ENCODE assay signal across 26 cellular contexts in the genomic region with DNA sequence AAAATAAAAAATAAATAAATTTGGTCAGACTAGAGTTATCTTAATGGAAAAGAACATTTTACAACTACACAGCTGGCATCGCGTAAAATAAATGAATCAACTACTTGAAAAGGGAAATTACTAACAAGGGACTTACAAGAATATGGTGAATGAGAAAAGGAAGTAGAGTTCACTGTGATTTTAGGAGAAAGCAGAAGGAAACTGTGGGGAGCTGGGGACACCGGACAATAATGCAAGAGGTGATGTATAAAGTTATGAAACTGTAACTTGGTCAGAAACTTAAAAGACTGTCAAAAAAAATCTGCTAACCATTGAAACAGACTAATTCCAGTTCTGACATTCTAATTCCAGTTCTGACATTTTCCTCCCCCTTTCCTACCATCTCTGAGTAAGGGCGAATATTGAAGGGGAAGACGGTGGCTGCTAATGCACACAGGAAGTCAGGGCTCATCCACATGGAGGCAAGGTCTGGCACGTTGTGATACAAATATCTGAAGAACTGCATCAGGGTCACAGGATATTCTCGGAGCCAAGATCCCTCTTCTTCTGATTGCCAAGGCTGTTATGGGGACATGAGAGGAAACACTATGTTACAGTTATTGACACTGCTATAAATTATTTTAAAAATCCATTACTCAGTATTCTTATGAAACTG.
DNase-seq lines count a peak whose midpoint lies in the region; ATAC-seq and TF ChIP-seq lines count a peak whose summit lies in the region.
"Had no signal": no experiment of that assay in that cellular context is flagged by ENCODE, and none has a peak within 500 bp of the region (broad histone marks: within the 10 kb centered on the region; RNA-seq: fewer than 3 reads in every experiment).

No MANE protein-coding gene starts in this region.

- H3K27ac ChIP-seq in right cardiac atrium (ENCODE audit: low read length) (peak overlapping the region; percentile 30), suprapubic skin (peak overlapping the region; percentile 22)
- H3K27ac ChIP-seq: 22Rv1, BLaER1, body of pancreas, psoas muscle, testis had no signal

- no peak for TF ChIP-seq EP300 in suprapubic skin (IDR thresholded peaks at IDR 0.05)

- intact Hi-C loops in right cardiac atrium (cut with DNase I), result loop anchor here in 2 of 4 donors (5.0 kb wide), 2 partner anchors 219 to 224 kb away; no protein-coding TSS in a partner anchor

- H3K9me3 Mint-ChIP-seq in activated T-helper 17 cell treated with anti-CD3 and anti-CD28 coated beads, Interleukin-2, amount 50 U/mL, for 72 hours, result no peaks in the 10 kb centered on the region
- H3K9me3 Mint-ChIP-seq: activated naive CD4-positive, alpha-beta T cell treated with anti-CD3 and anti-CD28 coated beads, Interleukin-2, amount 50 U/mL, for 72 hours; activated T-cell treated with anti-CD3 and anti-CD28 coated beads, Interleukin-2, amount 50 U/mL, for 72 hours; natural killer cell treated with Interleukin-12 subunit alpha and Interleukin-12 subunit beta and Interleukin-15 and Interleukin-18, amount 100 ng/mL, for 72 hours had no signal

- TF ChIP-seq POLR2A in suprapubic skin (IDR thresholded peaks at IDR 0.05), result no peak

- DNase-seq in SIG-M5 treated with dmso at 0.1 percent for 504 hours (lab: John Stamatoyannopoulos, UW; ENCODE audit: unreplicated experiment) (peak; percentile 38), SIG-M5 (lab: John Stamatoyannopoulos, UW) (no peak), SKM-1 treated with dmso at 0.1 percent for 144 hours (lab: John Stamatoyannopoulos, UW; ENCODE audit: unreplicated experiment) (peak; percentile 88), right cardiac atrium (peak in 1 of 3 donors; percentile 28), suprapubic skin (ENCODE audit: low spot score in 2 of 2) (no peak), NCI-H128 (lab: John Stamatoyannopoulos, UW; ENCODE audit: unreplicated experiment) (no peak), DMS114 treated with DMSO at 0.1 percent for 48 hours (lab: John Stamatoyannopoulos, UW; ENCODE audit: unreplicated experiment) (no peak)
- DNase-seq: activated CD8-positive, alpha-beta memory T cell treated with anti-CD3 and anti-CD28 coated beads for 24 hours; activated T-cell treated with anti-CD3 and anti-CD28 coated beads, Interleukin-2, amount 50 U/mL, for 72 hours; DMS153; mammary epithelial cell; NCI-H2029; NCI-H446 treated with DMSO at 0.1 percent for 48 hours; psoas muscle; SHP77 treated with DMSO at 0.1 percent for 48 hours; stimulated activated CD4-positive, alpha-beta T cell treated with anti-CD3 and anti-CD28 coated beads, Interleukin-12 subunit alpha, Interleukin-12 subunit beta, amount 100 ng/mL, for 4 hours; T-helper 2 cell; testis had no signal

- H3K4me1 ChIP-seq in right cardiac atrium (ENCODE audit: control insufficient read depth, insufficient read depth, low read length), result no peaks in the 10 kb centered on the region
- no peaks in the 10 kb centered on the region for H3K4me1 ChIP-seq in suprapubic skin
- H3K4me1 ChIP-seq: BLaER1, body of pancreas, psoas muscle, testis had no signal

- no peak overlapping the region for H3K4me3 Mint-ChIP-seq in activated T-helper 17 cell treated with anti-CD3 and anti-CD28 coated beads, Interleukin-2, amount 50 U/mL, for 72 hours
- H3K4me3 Mint-ChIP-seq: activated T-cell treated with anti-CD3 and anti-CD28 coated beads, Interleukin-2, amount 50 U/mL, for 72 hours; natural killer cell treated with Interleukin-12 subunit alpha and Interleukin-12 subunit beta and Interleukin-15 and Interleukin-18, amount 100 ng/mL, for 72 hours had no signal

- 52% methylated on average over 7 of the region's 7 CpGs for whole genome bisulfite sequencing in right cardiac atrium
- WGBS in suprapubic skin, result 67% methylated on average over 7 of the region's 7 CpGs

- TF ChIP-seq CTCF in suprapubic skin (IDR thresholded peaks at IDR 0.05), result no peak

- peaks cover 3% of the 10 kb centered on the region for H3K27me3 Mint-ChIP-seq in activated T-helper 17 cell treated with anti-CD3 and anti-CD28 coated beads, Interleukin-2, amount 50 U/mL, for 72 hours
- H3K27me3 Mint-ChIP-seq: natural killer cell treated with Interleukin-12 subunit alpha and Interleukin-12 subunit beta and Interleukin-15 and Interleukin-18, amount 100 ng/mL, for 72 hours had no signal

- H3K36me3 Mint-ChIP-seq in activated T-helper 17 cell treated with anti-CD3 and anti-CD28 coated beads, Interleukin-2, amount 50 U/mL, for 72 hours (ENCODE audit: low read depth), result no peaks in the 10 kb centered on the region
- H3K36me3 Mint-ChIP-seq: activated naive CD4-positive, alpha-beta T cell treated with anti-CD3 and anti-CD28 coated beads, Interleukin-2, amount 50 U/mL, for 72 hours; natural killer cell treated with Interleukin-12 subunit alpha and Interleukin-12 subunit beta and Interleukin-15 and Interleukin-18, amount 100 ng/mL, for 72 hours had no signal

- ATAC-seq in right cardiac atrium, result peak; percentile 50 to 52
- ATAC-seq in activated T-helper 17 cell treated with anti-CD3 and anti-CD28 coated beads, Interleukin-2, amount 50 U/mL, for 72 hours (replicated peaks), result no peak
- ATAC-seq: activated CD4-positive, CD25-positive, alpha-beta regulatory T cell treated with anti-CD3 and anti-CD28 coated beads, Interleukin-2, amount 50 U/mL, for 24 hours; activated naive CD4-positive, alpha-beta T cell treated with anti-CD3 and anti-CD28 coated beads, Interleukin-2, amount 50 U/mL, for 72 hours; activated T-cell treated with anti-CD3 and anti-CD28 coated beads, Interleukin-2, amount 50 U/mL, for 72 hours; body of pancreas; natural killer cell treated with Interleukin-12 subunit alpha and Interleukin-12 subunit beta and Interleukin-15 and Interleukin-18, amount 100 ng/mL, for 72 hours had no signal

- H3K4me3 ChIP-seq in right cardiac atrium (ENCODE audit: low read length), result no peak overlapping the region
- H3K4me3 ChIP-seq in suprapubic skin, result no peak overlapping the region
- H3K4me3 ChIP-seq: BLaER1, body of pancreas, coronary artery, psoas muscle, testis had no signal

- no peak overlapping the region for H3K27ac Mint-ChIP-seq in activated T-helper 17 cell treated with anti-CD3 and anti-CD28 coated beads, Interleukin-2, amount 50 U/mL, for 72 hours
- H3K27ac Mint-ChIP-seq: activated naive CD4-positive, alpha-beta T cell treated with anti-CD3 and anti-CD28 coated beads, Interleukin-2, amount 50 U/mL, for 72 hours; activated T-cell treated with anti-CD3 and anti-CD28 coated beads, Interleukin-2, amount 50 U/mL, for 72 hours; natural killer cell treated with Interleukin-12 subunit alpha and Interleukin-12 subunit beta and Interleukin-15 and Interleukin-18, amount 100 ng/mL, for 72 hours had no signal

- H3K36me3 ChIP-seq in suprapubic skin, result peaks cover 58% of the 10 kb centered on the region

- H3K4me1 Mint-ChIP-seq in activated T-helper 17 cell treated with anti-CD3 and anti-CD28 coated beads, Interleukin-2, amount 50 U/mL, for 72 hours, result no peaks in the 10 kb centered on the region

- no peaks in the 10 kb centered on the region for H3K9me3 ChIP-seq in right cardiac atrium (ENCODE audit: control insufficient read depth, low read length)
- no peaks in the 10 kb centered on the region for H3K9me3 ChIP-seq in suprapubic skin
- H3K9me3 ChIP-seq: BLaER1, body of pancreas, psoas muscle, testis had no signal

- H3K27me3 ChIP-seq in right cardiac atrium (ENCODE audit: control insufficient read depth, insufficient read depth) (no peaks in the 10 kb centered on the region), suprapubic skin (no peaks in the 10 kb centered on the region)
- H3K27me3 ChIP-seq: BLaER1, body of pancreas, testis had no signal

Comparison
In these comparisons a context has a peak if more than half of its experiments do, and no peak if none do; other contexts are left out.
1. DNase-seq: peak in SIG-M5 treated with dmso at 0.1 percent for 504 hours (single experiment) and SKM-1 treated with dmso at 0.1 percent for 144 hours (single experiment); none in SIG-M5 (single experiment), suprapubic skin (0 of 2), NCI-H128 (single experiment) and DMS114 treated with DMSO at 0.1 percent for 48 hours (single experiment).